ENCODE assay signal across 7 cellular contexts in the genomic region with DNA sequence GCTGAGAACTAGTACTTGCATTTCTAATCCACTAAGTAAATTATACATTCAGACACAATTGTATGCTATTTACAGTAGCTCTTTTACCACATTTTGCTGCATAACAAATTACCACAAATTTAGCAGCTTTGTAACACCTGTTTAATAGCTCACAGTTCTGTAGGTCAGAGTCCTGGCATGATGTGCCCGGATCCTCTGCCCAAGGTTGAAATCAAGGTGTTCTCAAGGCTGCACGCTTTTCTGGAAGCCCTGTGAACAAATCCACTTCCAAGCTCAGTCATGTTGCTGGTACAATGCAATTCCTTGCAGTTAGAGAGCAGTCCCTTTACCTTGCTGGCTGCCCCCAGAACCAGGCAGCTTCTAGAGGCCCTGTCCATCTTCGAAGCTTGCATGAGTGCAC.
"Had no signal": no experiment of that assay in that cellular context is flagged by ENCODE, and none has a peak within 500 bp of the region (broad histone marks: within the 10 kb centered on the region; RNA-seq: fewer than 3 reads in every experiment).

No MANE protein-coding gene starts in this region.

- ATAC-seq: GM12878 had no signal

- FAIRE-seq: GM12878, GM12891, GM12892, GM18507, GM19239 had no signal

- DNase-seq: GDM1, GF-D8 had no signal

- H3K4me3 ChIP-seq: GM12878 had no signal
